24 cellular contexts compared by ENCODE assay signal in genomic region chrX:133722756-133723155, GRCh38.
DNase-seq lines count a peak whose midpoint lies in the region; ATAC-seq and TF ChIP-seq lines count a peak whose summit lies in the region.
"Had no signal": no experiment of that assay in that cellular context is flagged by ENCODE, and none has a peak within 500 bp of the region (broad histone marks: within the 10 kb centered on the region; RNA-seq: fewer than 3 reads in every experiment).

No MANE protein-coding gene starts in this region.

- no peak overlapping the region for H3K27ac Mint-ChIP-seq in T-helper 1 cell treated with Interleukin-12 subunit alpha and Interleukin-12 subunit beta and Interleukin-4 antibody, amounts not matched to agents 30 μg/mL and 1 μg/mL, for 36 hours
- H3K27ac Mint-ChIP-seq in CD8-positive, alpha-beta T cell, result peak overlapping the region; percentile 35
- peak overlapping the region in 1 of 2 donors; percentile 7 for H3K27ac Mint-ChIP-seq in T-cell
- peak overlapping the region; percentile 68 for H3K27ac Mint-ChIP-seq in activated naive CD8-positive, alpha-beta T cell
- H3K27ac Mint-ChIP-seq: brain had no signal

- intact Hi-C loops in CD8-positive, alpha-beta T cell (cut with DNase I, micrococcal nuclease), result no loop called here

- CTCF ChIA-PET in CD8-positive, alpha-beta T cell (lab: Charles Lee), result no interaction called here
- CTCF ChIA-PET in T-cell (lab: Charles Lee), result no interaction called here

- H3K9me3 Mint-ChIP-seq in T-helper 1 cell treated with Interleukin-12 subunit alpha and Interleukin-12 subunit beta and Interleukin-4 antibody, amounts not matched to agents 30 μg/mL and 1 μg/mL, for 36 hours, result no peaks in the 10 kb centered on the region
- no peaks in the 10 kb centered on the region for H3K9me3 Mint-ChIP-seq in CD8-positive, alpha-beta T cell
- no peaks in the 10 kb centered on the region for H3K9me3 Mint-ChIP-seq in T-cell
- H3K9me3 Mint-ChIP-seq in activated naive CD8-positive, alpha-beta T cell (ENCODE audit: low read depth), result no peaks in the 10 kb centered on the region
- H3K9me3 Mint-ChIP-seq: effector memory CD8-positive, alpha-beta T cell had no signal

- H3K27me3 Mint-ChIP-seq in T-helper 1 cell treated with Interleukin-12 subunit alpha and Interleukin-12 subunit beta and Interleukin-4 antibody, amounts not matched to agents 30 μg/mL and 1 μg/mL, for 36 hours (ENCODE audit: low read depth), result peaks cover 1% of the 10 kb centered on the region
- H3K27me3 Mint-ChIP-seq in CD8-positive, alpha-beta T cell (ENCODE audit: low read depth), result no peaks in the 10 kb centered on the region
- H3K27me3 Mint-ChIP-seq in T-cell, result peaks cover 0 to 21% of the 10 kb centered on the region in 2 donors
- no peaks in the 10 kb centered on the region for H3K27me3 Mint-ChIP-seq in activated naive CD8-positive, alpha-beta T cell

- no peak for DNase-seq in T-helper 1 cell
- DNase-seq in CD8-positive, alpha-beta T cell, result no peak
- DNase-seq in T-cell, result no peak
- no peak for DNase-seq in SHP77 treated with DMSO at 0.1 percent for 48 hours (lab: John Stamatoyannopoulos, UW)
- DNase-seq in SKM-1 treated with dmso at 0.1 percent for 144 hours (lab: John Stamatoyannopoulos, UW; ENCODE audit: unreplicated experiment), result no peak
- DNase-seq in activated CD8-positive, alpha-beta memory T cell treated with anti-CD3 and anti-CD28 coated beads, Interleukin-2, amount 50 U/mL, for 48 hours, result no peak
- DNase-seq: 8988T; BE2C; effector memory CD8-positive, alpha-beta T cell; esophagus squamous epithelium; GOT3; KG1; kidney; lower lobe of right lung; MV-4-11; NCI-H1694; NCI-H2171 treated with DMSO at 0.1 percent for 48 hours; occipital lobe; Right ventricle myocardium superior; upper lobe of right lung had no signal

- peak overlapping the region; percentile 15 for H3K4me3 ChIP-seq in CD8-positive, alpha-beta T cell (ENCODE audit: low read depth, low read length)
- H3K4me3 ChIP-seq: esophagus squamous epithelium, lower lobe of right lung, upper lobe of right lung had no signal

- H3K36me3 Mint-ChIP-seq in T-helper 1 cell treated with Interleukin-12 subunit alpha and Interleukin-12 subunit beta and Interleukin-4 antibody, amounts not matched to agents 30 μg/mL and 1 μg/mL, for 36 hours (ENCODE audit: low read depth), result no peaks in the 10 kb centered on the region
- H3K36me3 Mint-ChIP-seq in CD8-positive, alpha-beta T cell, result no peaks in the 10 kb centered on the region
- H3K36me3 Mint-ChIP-seq in T-cell, result no peaks in the 10 kb centered on the region
- no peaks in the 10 kb centered on the region for H3K36me3 Mint-ChIP-seq in activated naive CD8-positive, alpha-beta T cell

- peaks cover 7% of the 10 kb centered on the region for H3K4me1 ChIP-seq in CD8-positive, alpha-beta T cell (ENCODE audit: insufficient read depth, low read length)
- H3K4me1 ChIP-seq: BE2C, esophagus squamous epithelium, lower lobe of right lung, upper lobe of right lung had no signal

- POLR2A ChIA-PET in CD8-positive, alpha-beta T cell (lab: Charles Lee), result no interaction called here
- POLR2A ChIA-PET in T-cell (lab: Charles Lee), result no interaction called here

- no peaks in the 10 kb centered on the region for H3K36me3 ChIP-seq in CD8-positive, alpha-beta T cell (ENCODE audit: insufficient read depth, low read length)
- H3K36me3 ChIP-seq: BE2C, esophagus squamous epithelium, lower lobe of right lung, upper lobe of right lung had no signal

- H3K4me3 Mint-ChIP-seq in T-helper 1 cell treated with Interleukin-12 subunit alpha and Interleukin-12 subunit beta and Interleukin-4 antibody, amounts not matched to agents 30 μg/mL and 1 μg/mL, for 36 hours, result peak overlapping the region; percentile 67
- H3K4me3 Mint-ChIP-seq in CD8-positive, alpha-beta T cell, result peak overlapping the region; percentile 50
- peak overlapping the region; percentile 2 to 41 (median 37) for H3K4me3 Mint-ChIP-seq in T-cell
- peak overlapping the region; percentile 69 for H3K4me3 Mint-ChIP-seq in activated naive CD8-positive, alpha-beta T cell
- H3K4me3 Mint-ChIP-seq: brain; effector memory CD8-positive, alpha-beta T cell had no signal

- ATAC-seq in CD8-positive, alpha-beta T cell, result no peak
- ATAC-seq in T-cell (replicated peaks in 1 of 4), result peak in 2 of 4 experiments; percentile 26 to 53
- ATAC-seq: effector memory CD8-positive, alpha-beta T cell; lower lobe of right lung; upper lobe of right lung had no signal

- no peak overlapping the region for H3K27ac ChIP-seq in CD8-positive, alpha-beta T cell (ENCODE audit: low read depth, low read length)
- H3K27ac ChIP-seq: esophagus squamous epithelium, lower lobe of right lung, upper lobe of right lung, VCaP had no signal

- H3K27me3 ChIP-seq in CD8-positive, alpha-beta T cell (ENCODE audit: insufficient read depth, low read length), result no peaks in the 10 kb centered on the region
- H3K27me3 ChIP-seq: BE2C, esophagus squamous epithelium, upper lobe of right lung had no signal

- no peaks in the 10 kb centered on the region for H3K9me3 ChIP-seq in CD8-positive, alpha-beta T cell (ENCODE audit: low read length)
- H3K9me3 ChIP-seq: BE2C, esophagus squamous epithelium, lower lobe of right lung, upper lobe of right lung had no signal

- peaks cover 11% of the 10 kb centered on the region for H3K4me1 Mint-ChIP-seq in T-helper 1 cell treated with Interleukin-12 subunit alpha and Interleukin-12 subunit beta and Interleukin-4 antibody, amounts not matched to agents 30 μg/mL and 1 μg/mL, for 36 hours (ENCODE audit: low read depth)
- H3K4me1 Mint-ChIP-seq in CD8-positive, alpha-beta T cell (ENCODE audit: low read depth), result peaks cover 13% of the 10 kb centered on the region
- H3K4me1 Mint-ChIP-seq in T-cell, result peaks cover 2 to 16% (median 7%) of the 10 kb centered on the region in 3 donors
- H3K4me1 Mint-ChIP-seq in activated naive CD8-positive, alpha-beta T cell (ENCODE audit: low read depth), result peaks cover 14% of the 10 kb centered on the region

- no peak for TF ChIP-seq CTCF in CD8-positive, alpha-beta T cell (IDR thresholded peaks at IDR 0.05)
